ENCODE assay signal across 16 cellular contexts in the genomic region with DNA sequence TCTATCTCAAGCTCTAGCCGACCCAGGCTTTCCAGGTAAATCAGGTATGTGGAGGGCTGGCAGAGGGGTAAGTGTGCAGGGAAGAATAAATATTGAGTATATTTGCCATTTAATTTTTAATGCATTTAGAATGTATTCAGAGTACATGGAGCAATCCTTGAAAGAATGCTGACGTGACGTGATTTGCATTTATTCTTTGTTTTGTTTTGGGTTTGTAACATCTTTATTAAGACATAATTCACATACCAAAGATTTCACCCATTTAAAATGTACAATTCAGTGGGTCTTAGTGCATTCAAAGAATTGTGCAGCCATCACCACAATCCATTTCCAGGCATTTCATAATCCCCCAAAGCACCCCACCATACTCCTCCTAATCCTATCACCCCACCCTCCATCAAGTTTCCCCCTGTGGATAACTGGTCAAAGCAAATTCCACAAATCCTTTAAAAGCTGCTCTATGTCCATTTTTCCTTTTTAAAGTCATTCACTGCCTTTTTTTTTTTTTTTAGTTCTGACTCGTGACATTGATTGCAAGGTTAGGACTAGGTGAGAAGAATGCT.
DNase-seq lines count a peak whose midpoint lies in the region; ATAC-seq, FAIRE-seq and TF ChIP-seq lines count a peak whose summit lies in the region.
"Had no signal": no experiment of that assay in that cellular context is flagged by ENCODE, and none has a peak within 500 bp of the region (broad histone marks: within the 10 kb centered on the region; RNA-seq: fewer than 3 reads in every experiment).

No MANE protein-coding gene starts in this region.

- no peaks in the 10 kb centered on the region for H3K9me3 ChIP-seq in IMR-90 (ENCODE audit: control insufficient read depth, insufficient read depth, low read length)
- no peaks in the 10 kb centered on the region for H3K9me3 ChIP-seq in K562 (replicated peaks; ENCODE audit: control insufficient read depth, insufficient read depth, low read depth, low read length)
- no peaks in the 10 kb centered on the region for H3K9me3 ChIP-seq in endodermal cell (ENCODE audit: control insufficient read depth, low read length)
- H3K9me3 ChIP-seq: BLaER1, Caco-2 had no signal

- H3K4me1 ChIP-seq in IMR-90 (ENCODE audit: control insufficient read depth, insufficient read depth, low read length) (no peaks in the 10 kb centered on the region), K562 (replicated peaks in 1 of 2; ENCODE audit: control insufficient read depth in 2 of 2, insufficient read depth in 2 of 2, low read length in 2 of 2) (no peaks in the 10 kb centered on the region), endodermal cell (ENCODE audit: control insufficient read depth, insufficient read depth, low read length) (no peaks in the 10 kb centered on the region)
- H3K4me1 ChIP-seq: BLaER1, Caco-2 had no signal

- intact Hi-C loops in IMR-90 (cut with micrococcal nuclease) (no loop called here), K562 (cut with micrococcal nuclease) (no loop called here), Right ventricle myocardium superior (cut with DNase I) (no loop called here)

- no peak overlapping the region for H3K18ac ChIP-seq in IMR-90 (ENCODE audit: low read depth, low read length)

- ATAC-seq in IMR-90 (ENCODE audit: low read depth) (no peak), K562 (no peak), Right ventricle myocardium superior (ENCODE audit: poor library complexity) (no peak)

- H3K9me1 ChIP-seq in IMR-90 (ENCODE audit: insufficient read depth, low read length) (no peaks in the 10 kb centered on the region), K562 (ENCODE audit: control insufficient read depth, insufficient read depth, low read length) (no peaks in the 10 kb centered on the region)

- H3K4me2 ChIP-seq in IMR-90 (ENCODE audit: low read depth, low read length) (no peak overlapping the region), K562 (ENCODE audit: insufficient read depth, low read length) (no peak overlapping the region)
- H3K4me2 ChIP-seq: BLaER1 had no signal

- H3K9ac ChIP-seq in IMR-90 (ENCODE audit: low read depth, low read length), result no peak overlapping the region
- H3K9ac ChIP-seq in K562 (ENCODE audit: insufficient read depth in 1 of 2, low read depth in 2 of 2, low read length in 2 of 2), result no peak overlapping the region
- H3K9ac ChIP-seq in endodermal cell (ENCODE audit: extremely low read depth, low read length, poor library complexity, severe bottlenecking), result no peak overlapping the region
- H3K9ac ChIP-seq: BLaER1, GM23248 had no signal

- H3K4me3 ChIP-seq in IMR-90 (ENCODE audit: insufficient read depth, low read depth, low read length), result no peak overlapping the region
- no peak overlapping the region for H3K4me3 ChIP-seq in K562
- H3K4me3 ChIP-seq in endodermal cell (ENCODE audit: low read length), result no peak overlapping the region
- H3K4me3 ChIP-seq: BLaER1, GM23248 had no signal

- CTCF ChIA-PET in IMR-90 (lab: Yijun Ruan, JAX), result no interaction called here
- CTCF ChIA-PET in K562 (lab: Yijun Ruan, JAX; ENCODE audit: low intra/inter-chr PET ratio), result no interaction called here

- H3K4me1 Mint-ChIP-seq in endodermal cell, result no peaks in the 10 kb centered on the region
- H3K4me1 Mint-ChIP-seq: CD8-positive, alpha-beta memory T cell had no signal

- no peaks in the 10 kb centered on the region for H3K36me3 Mint-ChIP-seq in endodermal cell (ENCODE audit: low read depth)
- H3K36me3 Mint-ChIP-seq: CD8-positive, alpha-beta memory T cell had no signal

- H3K79me1 ChIP-seq in IMR-90 (ENCODE audit: low read depth in 1 of 2, low read length in 2 of 2), result no peaks in the 10 kb centered on the region

- no peak overlapping the region for H3K4ac ChIP-seq in IMR-90 (ENCODE audit: low read depth, low read length)

- no peak overlapping the region for H2BK120ac ChIP-seq in IMR-90 (ENCODE audit: low read depth, low read length)

- no peak overlapping the region for H4K8ac ChIP-seq in IMR-90 (ENCODE audit: low read depth in 2 of 2, low read length in 2 of 2)

- no peaks in the 10 kb centered on the region for H3K79me2 ChIP-seq in K562 (ENCODE audit: control insufficient read depth, insufficient read depth, low read length)

- H2AFZ ChIP-seq in IMR-90 (replicated peaks; ENCODE audit: low read length, poor library complexity) (no peak overlapping the region), K562 (ENCODE audit: low read depth, low read length) (no peak overlapping the region)
- H2AFZ ChIP-seq: GM23248 had no signal

- TF ChIP-seq RAD21 in IMR-90 (IDR thresholded peaks at IDR 0.05; ENCODE audit: low read length) (no peak), K562 (CRISPR knock-in tag; conservative IDR thresholded peaks at IDR 0.05 in 1 of 2, IDR thresholded peaks at IDR 0.05 in 1 of 2) (no peak)

- in situ Hi-C loops in IMR-90 (cut with MboI; ENCODE audit: low sequenced_read_pairs) (no loop called here), K562 (cut with MboI) (no loop called here)

- H3K36me3 ChIP-seq in IMR-90 (ENCODE audit: control insufficient read depth, insufficient read depth, low read length) (no peaks in the 10 kb centered on the region), K562 (ENCODE audit: control insufficient read depth, insufficient read depth, low read length) (no peaks in the 10 kb centered on the region), endodermal cell (ENCODE audit: control insufficient read depth, insufficient read depth, low read length) (no peaks in the 10 kb centered on the region)
- H3K36me3 ChIP-seq: BLaER1 had no signal

- TF ChIP-seq CTCF in IMR-90 (conservative IDR thresholded peaks at IDR 0.05; ENCODE audit: low read depth, low read length) (no peak), K562 (IDR thresholded peaks at IDR 0.05 in 2 of 3, conservative IDR thresholded peaks at IDR 0.05 in 1 of 3; ENCODE audit: insufficient read depth in 2 of 3, low read depth in 1 of 3, low read length in 3 of 3) (no peak), endodermal cell (conservative IDR thresholded peaks at IDR 0.05) (no peak)

- TF ChIP-seq EP300 in K562 (IDR thresholded peaks at IDR 0.05; ENCODE audit: low read length), result no peak

- peaks cover 2% of the 10 kb centered on the region for H3K27me3 Mint-ChIP-seq in endodermal cell (ENCODE audit: insufficient read depth)

- peaks cover 31% of the 10 kb centered on the region for H3K9me3 Mint-ChIP-seq in endodermal cell
- H3K9me3 Mint-ChIP-seq: CD8-positive, alpha-beta memory T cell had no signal

- H3K27ac Mint-ChIP-seq in endodermal cell, result no peak overlapping the region
- H3K27ac Mint-ChIP-seq: CD8-positive, alpha-beta memory T cell had no signal

- no peak for FAIRE-seq in K562 (lab: Jason Lieb, UNC)
- FAIRE-seq: GM18507, HTR-8/SVneo had no signal

- no peak for TF ChIP-seq POLR2A in IMR-90 (IDR thresholded peaks at IDR 0.05; ENCODE audit: low read depth, low read length)
- no peak for TF ChIP-seq POLR2A in K562 (conservative IDR thresholded peaks at IDR 0.05)

- DNase-seq in IMR-90 (no peak), K562 (ENCODE audit: extremely low read depth in 1 of 4, low spot score in 3 of 4) (no peak), fibroblast of peridontal ligament (ENCODE audit: extremely low read depth) (peak; percentile 15), DMS153 (lab: John Stamatoyannopoulos, UW) (no peak), Right ventricle myocardium superior (no peak), endodermal cell (no peak)
- DNase-seq: AML-193; Caco-2; CD8-positive, alpha-beta memory T cell; DMS53; GM23248; H7; KBM-7 had no signal

- H2BK15ac ChIP-seq in IMR-90 (ENCODE audit: low read depth, low read length), result no peak overlapping the region

- no peak overlapping the region for H3K27ac ChIP-seq in IMR-90 (ENCODE audit: insufficient read depth, low read length)
- no peak overlapping the region for H3K27ac ChIP-seq in K562 (ENCODE audit: extremely low read depth, low read depth, low read length)
- no peak overlapping the region for H3K27ac ChIP-seq in endodermal cell (ENCODE audit: low read depth, low read length)
- H3K27ac ChIP-seq: BLaER1, GM23248 had no signal

- no peak overlapping the region for H4K5ac ChIP-seq in IMR-90 (ENCODE audit: low read depth, low read length)

- no peak overlapping the region for H3K4me3 Mint-ChIP-seq in endodermal cell
- H3K4me3 Mint-ChIP-seq: CD8-positive, alpha-beta memory T cell had no signal

- no TSS peak for BruUV-seq in IMR-90 (replicated peaks; lab: Mats Ljungman, UMichigan)
- no TSS peak for BruUV-seq in K562 (replicated peaks; lab: Mats Ljungman, UMichigan)

- no peak overlapping the region for H3K56ac ChIP-seq in IMR-90 (ENCODE audit: extremely low read depth, insufficient read depth, low read length)

- no peak overlapping the region for H4K91ac ChIP-seq in IMR-90 (ENCODE audit: insufficient read depth, low read depth, low read length)

- POLR2A ChIA-PET in IMR-90 (lab: Charles Lee; ENCODE audit: unreplicated experiment) (no interaction called here), K562 (lab: Yijun Ruan, JAX) (no interaction called here)

- H3K27me3 ChIP-seq in IMR-90 (ENCODE audit: control insufficient read depth, insufficient read depth, low read length) (peaks cover 2% of the 10 kb centered on the region; the same call in 1 of the 2 replicates), K562 (ENCODE audit: control insufficient read depth in 2 of 2, insufficient read depth in 2 of 2, low read length in 2 of 2) (peaks cover 0 to 5% of the 10 kb centered on the region in 2 experiments; a peak in 1 of 5 replicates), endodermal cell (ENCODE audit: control insufficient read depth, insufficient read depth, low read length, poor library complexity, severe bottlenecking) (no peaks in the 10 kb centered on the region)
- H3K27me3 ChIP-seq: BLaER1 had no signal

- no CpG with 5 or more reads among the region's 4 CpGs for WGBS in IMR-90 (ENCODE audit: extremely low coverage in 2 of 2, insufficient read length in 1 of 2), 2 experiments
- WGBS in K562 (ENCODE audit: insufficient coverage, low coverage, missing lambda C conversion rate), result 0% methylated on average over 3 of the region's 4 CpGs
- WGBS in endodermal cell (ENCODE audit: insufficient coverage in 1 of 2, insufficient read length in 1 of 2), 2 experiments, result 79% methylated on average over 2 of the region's 4 CpGs; no CpG with 5 or more reads in 1 of the 2 experiments

- H4K20me1 ChIP-seq in IMR-90 (ENCODE audit: insufficient read depth, low read length) (no peaks in the 10 kb centered on the region), K562 (replicated peaks; ENCODE audit: control insufficient read depth, insufficient read depth, low read length) (no peaks in the 10 kb centered on the region)
- H4K20me1 ChIP-seq: BLaER1 had no signal

- H2AK9ac ChIP-seq in IMR-90 (replicated peaks; ENCODE audit: low read depth, low read length, poor library complexity), result no peak overlapping the region

- H2BK5ac ChIP-seq in IMR-90 (ENCODE audit: low read depth, low read length, poor library complexity, severe bottlenecking), result no peak overlapping the region

- H2BK20ac ChIP-seq in IMR-90 (ENCODE audit: low read depth, low read length), result no peak overlapping the region

- H3K23ac ChIP-seq in IMR-90 (ENCODE audit: low read depth, low read length), result no peak overlapping the region

- H2AK5ac ChIP-seq in IMR-90 (ENCODE audit: low read depth, low read length), result no peak overlapping the region

- dilution Hi-C loops in IMR-90 (cut with HindIII; ENCODE audit: low sequenced_read_pairs, unreplicated experiment), result no loop called here

- no peak overlapping the region for H3K14ac ChIP-seq in IMR-90 (replicated peaks; ENCODE audit: low read depth, low read length)

TF ChIP-seq in IMR-90, 13 proteins besides CTCF, POLR2A, EP300 and RAD21 (continues in another document):
- TF ChIP-seq RFX5 (IDR thresholded peaks at IDR 0.05; ENCODE audit: low read depth, low read length), result no peak
